ENCODE assay signal across 1 cellular context in genomic region chr1:179104851-179105250, GRCh38.
TF ChIP-seq lines count a peak whose summit lies in the region.

No MANE protein-coding gene starts in this region.

TF ChIP-seq in HepG2, 621 proteins besides CTCF, POLR2A, EP300 and RAD21 (continued from another document and continues in another):
- TF ChIP-seq PRMT3 (CRISPR knock-in tag; IDR thresholded peaks at IDR 0.05; ENCODE audit: borderline replicate concordance, low read depth) (no peak), HIVEP1 (CRISPR knock-in tag; IDR thresholded peaks at IDR 0.05) (no peak), ZNF7 (CRISPR knock-in tag; IDR thresholded peaks at IDR 0.05) (no peak), ZNF17 (CRISPR knock-in tag; IDR thresholded peaks at IDR 0.05) (no peak), ZNF512 (CRISPR knock-in tag; IDR thresholded peaks at IDR 0.05) (no peak), ZNF512B (CRISPR knock-in tag; IDR thresholded peaks at IDR 0.05; ENCODE audit: borderline replicate concordance) (no peak), ZFP36 (IDR thresholded peaks at IDR 0.05; ENCODE audit: borderline replicate concordance, low read depth, low read length, partially characterized antibody) (no peak), ZNF362 (CRISPR knock-in tag; IDR thresholded peaks at IDR 0.05; ENCODE audit: borderline replicate concordance) (peak; percentile 31; the same call in 1 of the 2 replicates), CREB1 (IDR thresholded peaks at IDR 0.05) (no peak), CREB1 (CRISPR knock-in tag; IDR thresholded peaks at IDR 0.05) (peak; percentile 64), MAX (IDR thresholded peaks at IDR 0.05) (peak; percentile 70), TBX2 (CRISPR knock-in tag; IDR thresholded peaks at IDR 0.05; ENCODE audit: borderline replicate concordance) (peak; percentile 83), MBNL3 (CRISPR knock-in tag; conservative IDR thresholded peaks at IDR 0.05) (no peak), ZFYVE20 (CRISPR knock-in tag; IDR thresholded peaks at IDR 0.05; ENCODE audit: borderline replicate concordance, low read depth) (no peak), MXD4 (CRISPR knock-in tag; IDR thresholded peaks at IDR 0.05) (peak; percentile 44; the same call in 1 of the 2 replicates), CBX5 (CRISPR knock-in tag; IDR thresholded peaks at IDR 0.05; ENCODE audit: borderline replicate concordance) (no peak), ZNF124 (CRISPR knock-in tag; IDR thresholded peaks at IDR 0.05) (0 out of 2 replicates have a peak, but pooled peaks have one; percentile 67), ZNF75D (CRISPR knock-in tag; IDR thresholded peaks at IDR 0.05; ENCODE audit: borderline replicate concordance) (no peak), ZBTB20 (CRISPR knock-in tag; IDR thresholded peaks at IDR 0.05; ENCODE audit: borderline replicate concordance, low read depth) (peak; percentile 38; the same call in 1 of the 2 replicates)
- TF ChIP-seq, protein P1, sequence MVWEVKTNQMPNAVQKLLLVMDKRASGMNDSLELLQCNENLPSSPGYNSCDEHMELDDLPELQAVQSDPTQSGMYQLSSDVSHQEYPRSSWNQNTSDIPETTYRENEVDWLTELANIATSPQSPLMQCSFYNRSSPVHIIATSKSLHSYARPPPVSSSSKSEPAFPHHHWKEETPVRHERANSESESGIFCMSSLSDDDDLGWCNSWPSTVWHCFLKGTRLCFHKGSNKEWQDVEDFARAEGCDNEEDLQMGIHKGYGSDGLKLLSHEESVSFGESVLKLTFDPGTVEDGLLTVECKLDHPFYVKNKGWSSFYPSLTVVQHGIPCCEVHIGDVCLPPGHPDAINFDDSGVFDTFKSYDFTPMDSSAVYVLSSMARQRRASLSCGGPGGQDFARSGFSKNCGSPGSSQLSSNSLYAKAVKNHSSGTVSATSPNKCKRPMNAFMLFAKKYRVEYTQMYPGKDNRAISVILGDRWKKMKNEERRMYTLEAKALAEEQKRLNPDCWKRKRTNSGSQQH (CRISPR knock-in tag; IDR thresholded peaks at IDR 0.05; ENCODE audit: low read depth) = peak; percentile 79; the same call in 1 of the 2 replicates
- TF ChIP-seq, protein P2, sequence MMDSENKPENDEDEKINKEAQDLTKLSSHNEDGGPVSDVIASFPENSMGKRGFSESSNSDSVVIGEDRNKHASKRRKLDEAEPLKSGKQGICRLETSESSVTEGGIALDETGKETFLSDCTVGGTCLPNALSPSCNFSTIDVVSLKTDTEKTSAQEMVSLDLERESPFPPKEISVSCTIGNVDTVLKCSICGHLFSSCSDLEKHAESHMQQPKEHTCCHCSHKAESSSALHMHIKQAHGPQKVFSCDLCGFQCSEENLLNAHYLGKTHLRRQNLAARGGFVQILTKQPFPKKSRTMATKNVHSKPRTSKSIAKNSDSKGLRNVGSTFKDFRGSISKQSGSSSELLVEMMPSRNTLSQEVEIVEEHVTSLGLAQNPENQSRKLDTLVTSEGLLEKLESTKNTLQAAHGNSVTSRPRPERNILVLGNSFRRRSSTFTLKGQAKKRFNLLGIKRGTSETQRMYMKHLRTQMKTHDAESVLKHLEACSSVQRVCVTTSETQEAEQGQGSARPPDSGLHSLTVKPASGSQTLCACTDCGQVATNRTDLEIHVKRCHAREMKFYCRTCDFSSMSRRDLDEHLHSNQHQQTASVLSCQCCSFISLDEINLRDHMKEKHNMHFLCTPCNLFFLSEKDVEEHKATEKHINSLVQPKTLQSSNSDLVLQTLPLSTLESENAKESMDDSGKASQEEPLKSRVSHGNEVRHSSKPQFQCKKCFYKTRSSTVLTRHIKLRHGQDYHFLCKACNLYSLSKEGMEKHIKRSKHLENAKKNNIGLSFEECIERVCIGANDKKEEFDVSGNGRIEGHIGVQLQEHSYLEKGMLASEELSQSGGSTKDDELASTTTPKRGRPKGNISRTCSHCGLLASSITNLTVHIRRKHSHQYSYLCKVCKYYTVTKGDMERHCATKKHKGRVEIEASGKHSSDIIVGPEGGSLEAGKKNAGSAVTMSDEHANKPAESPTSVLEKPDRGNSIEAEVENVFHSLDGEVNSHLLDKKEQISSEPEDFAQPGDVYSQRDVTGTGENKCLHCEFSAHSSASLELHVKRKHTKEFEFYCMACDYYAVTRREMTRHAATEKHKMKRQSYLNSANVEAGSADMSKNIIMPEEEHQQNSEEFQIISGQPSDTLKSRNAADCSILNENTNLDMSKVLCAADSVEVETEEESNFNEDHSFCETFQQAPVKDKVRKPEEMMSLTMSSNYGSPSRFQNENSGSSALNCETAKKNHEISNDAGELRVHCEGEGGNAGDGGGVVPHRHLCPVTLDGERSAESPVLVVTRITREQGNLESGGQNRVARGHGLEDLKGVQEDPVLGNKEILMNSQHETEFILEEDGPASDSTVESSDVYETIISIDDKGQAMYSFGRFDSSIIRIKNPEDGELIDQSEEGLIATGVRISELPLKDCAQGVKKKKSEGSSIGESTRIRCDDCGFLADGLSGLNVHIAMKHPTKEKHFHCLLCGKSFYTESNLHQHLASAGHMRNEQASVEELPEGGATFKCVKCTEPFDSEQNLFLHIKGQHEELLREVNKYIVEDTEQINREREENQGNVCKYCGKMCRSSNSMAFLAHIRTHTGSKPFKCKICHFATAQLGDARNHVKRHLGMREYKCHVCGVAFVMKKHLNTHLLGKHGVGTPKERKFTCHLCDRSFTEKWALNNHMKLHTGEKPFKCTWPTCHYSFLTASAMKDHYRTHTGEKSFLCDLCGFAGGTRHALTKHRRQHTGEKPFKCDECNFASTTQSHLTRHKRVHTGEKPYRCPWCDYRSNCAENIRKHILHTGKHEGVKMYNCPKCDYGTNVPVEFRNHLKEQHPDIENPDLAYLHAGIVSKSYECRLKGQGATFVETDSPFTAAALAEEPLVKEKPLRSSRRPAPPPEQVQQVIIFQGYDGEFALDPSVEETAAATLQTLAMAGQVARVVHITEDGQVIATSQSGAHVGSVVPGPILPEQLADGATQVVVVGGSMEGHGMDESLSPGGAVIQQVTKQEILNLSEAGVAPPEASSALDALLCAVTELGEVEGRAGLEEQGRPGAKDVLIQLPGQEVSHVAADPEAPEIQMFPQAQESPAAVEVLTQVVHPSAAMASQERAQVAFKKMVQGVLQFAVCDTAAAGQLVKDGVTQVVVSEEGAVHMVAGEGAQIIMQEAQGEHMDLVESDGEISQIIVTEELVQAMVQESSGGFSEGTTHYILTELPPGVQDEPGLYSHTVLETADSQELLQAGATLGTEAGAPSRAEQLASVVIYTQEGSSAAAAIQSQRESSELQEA (CRISPR knock-in tag; IDR thresholded peaks at IDR 0.05; ENCODE audit: not compliant biosample characterization) = no peak
- TF ChIP-seq, protein P3, sequence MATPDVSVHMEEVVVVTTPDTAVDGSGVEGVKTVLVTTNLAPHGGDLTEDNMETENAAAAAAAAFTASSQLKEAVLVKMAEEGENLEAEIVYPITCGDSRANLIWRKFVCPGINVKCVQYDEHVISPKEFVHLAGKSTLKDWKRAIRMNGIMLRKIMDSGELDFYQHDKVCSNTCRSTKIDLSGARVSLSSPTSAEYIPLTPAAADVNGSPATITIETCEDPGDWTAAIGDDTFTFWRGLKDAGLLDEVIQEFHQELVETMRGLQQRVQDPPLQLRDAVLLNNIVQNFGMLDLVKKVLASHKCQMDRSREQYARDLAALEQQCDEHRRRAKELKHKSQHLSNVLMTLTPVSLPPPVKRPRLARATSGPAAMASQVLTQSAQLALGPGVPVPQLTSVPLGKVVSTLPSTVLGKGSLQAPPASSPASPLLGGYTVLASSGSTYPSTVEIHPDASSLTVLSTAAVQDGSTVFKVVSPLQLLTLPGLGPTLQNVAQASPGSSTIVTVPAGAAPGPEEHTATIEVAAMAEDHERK (CRISPR knock-in tag; IDR thresholded peaks at IDR 0.05; ENCODE audit: low read depth) = no peak
- TF ChIP-seq, protein P4, sequence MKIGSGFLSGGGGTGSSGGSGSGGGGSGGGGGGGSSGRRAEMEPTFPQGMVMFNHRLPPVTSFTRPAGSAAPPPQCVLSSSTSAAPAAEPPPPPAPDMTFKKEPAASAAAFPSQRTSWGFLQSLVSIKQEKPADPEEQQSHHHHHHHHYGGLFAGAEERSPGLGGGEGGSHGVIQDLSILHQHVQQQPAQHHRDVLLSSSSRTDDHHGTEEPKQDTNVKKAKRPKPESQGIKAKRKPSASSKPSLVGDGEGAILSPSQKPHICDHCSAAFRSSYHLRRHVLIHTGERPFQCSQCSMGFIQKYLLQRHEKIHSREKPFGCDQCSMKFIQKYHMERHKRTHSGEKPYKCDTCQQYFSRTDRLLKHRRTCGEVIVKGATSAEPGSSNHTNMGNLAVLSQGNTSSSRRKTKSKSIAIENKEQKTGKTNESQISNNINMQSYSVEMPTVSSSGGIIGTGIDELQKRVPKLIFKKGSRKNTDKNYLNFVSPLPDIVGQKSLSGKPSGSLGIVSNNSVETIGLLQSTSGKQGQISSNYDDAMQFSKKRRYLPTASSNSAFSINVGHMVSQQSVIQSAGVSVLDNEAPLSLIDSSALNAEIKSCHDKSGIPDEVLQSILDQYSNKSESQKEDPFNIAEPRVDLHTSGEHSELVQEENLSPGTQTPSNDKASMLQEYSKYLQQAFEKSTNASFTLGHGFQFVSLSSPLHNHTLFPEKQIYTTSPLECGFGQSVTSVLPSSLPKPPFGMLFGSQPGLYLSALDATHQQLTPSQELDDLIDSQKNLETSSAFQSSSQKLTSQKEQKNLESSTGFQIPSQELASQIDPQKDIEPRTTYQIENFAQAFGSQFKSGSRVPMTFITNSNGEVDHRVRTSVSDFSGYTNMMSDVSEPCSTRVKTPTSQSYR (CRISPR knock-in tag; IDR thresholded peaks at IDR 0.05; ENCODE audit: borderline replicate concordance) = peak; percentile 55; the same call in 1 of the 2 replicates
- TF ChIP-seq, protein P5, sequence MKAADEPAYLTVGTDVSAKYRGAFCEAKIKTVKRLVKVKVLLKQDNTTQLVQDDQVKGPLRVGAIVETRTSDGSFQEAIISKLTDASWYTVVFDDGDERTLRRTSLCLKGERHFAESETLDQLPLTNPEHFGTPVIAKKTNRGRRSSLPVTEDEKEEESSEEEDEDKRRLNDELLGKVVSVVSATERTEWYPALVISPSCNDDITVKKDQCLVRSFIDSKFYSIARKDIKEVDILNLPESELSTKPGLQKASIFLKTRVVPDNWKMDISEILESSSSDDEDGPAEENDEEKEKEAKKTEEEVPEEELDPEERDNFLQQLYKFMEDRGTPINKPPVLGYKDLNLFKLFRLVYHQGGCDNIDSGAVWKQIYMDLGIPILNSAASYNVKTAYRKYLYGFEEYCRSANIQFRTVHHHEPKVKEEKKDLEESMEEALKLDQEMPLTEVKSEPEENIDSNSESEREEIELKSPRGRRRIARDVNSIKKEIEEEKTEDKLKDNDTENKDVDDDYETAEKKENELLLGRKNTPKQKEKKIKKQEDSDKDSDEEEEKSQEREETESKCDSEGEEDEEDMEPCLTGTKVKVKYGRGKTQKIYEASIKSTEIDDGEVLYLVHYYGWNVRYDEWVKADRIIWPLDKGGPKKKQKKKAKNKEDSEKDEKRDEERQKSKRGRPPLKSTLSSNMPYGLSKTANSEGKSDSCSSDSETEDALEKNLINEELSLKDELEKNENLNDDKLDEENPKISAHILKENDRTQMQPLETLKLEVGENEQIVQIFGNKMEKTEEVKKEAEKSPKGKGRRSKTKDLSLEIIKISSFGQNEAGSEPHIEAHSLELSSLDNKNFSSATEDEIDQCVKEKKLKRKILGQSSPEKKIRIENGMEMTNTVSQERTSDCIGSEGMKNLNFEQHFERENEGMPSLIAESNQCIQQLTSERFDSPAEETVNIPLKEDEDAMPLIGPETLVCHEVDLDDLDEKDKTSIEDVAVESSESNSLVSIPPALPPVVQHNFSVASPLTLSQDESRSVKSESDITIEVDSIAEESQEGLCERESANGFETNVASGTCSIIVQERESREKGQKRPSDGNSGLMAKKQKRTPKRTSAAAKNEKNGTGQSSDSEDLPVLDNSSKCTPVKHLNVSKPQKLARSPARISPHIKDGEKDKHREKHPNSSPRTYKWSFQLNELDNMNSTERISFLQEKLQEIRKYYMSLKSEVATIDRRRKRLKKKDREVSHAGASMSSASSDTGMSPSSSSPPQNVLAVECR (CRISPR knock-in tag; IDR thresholded peaks at IDR 0.05; ENCODE audit: borderline replicate concordance) = peak; percentile 67; the same call in 1 of the 2 replicates
- TF ChIP-seq, protein P6, sequence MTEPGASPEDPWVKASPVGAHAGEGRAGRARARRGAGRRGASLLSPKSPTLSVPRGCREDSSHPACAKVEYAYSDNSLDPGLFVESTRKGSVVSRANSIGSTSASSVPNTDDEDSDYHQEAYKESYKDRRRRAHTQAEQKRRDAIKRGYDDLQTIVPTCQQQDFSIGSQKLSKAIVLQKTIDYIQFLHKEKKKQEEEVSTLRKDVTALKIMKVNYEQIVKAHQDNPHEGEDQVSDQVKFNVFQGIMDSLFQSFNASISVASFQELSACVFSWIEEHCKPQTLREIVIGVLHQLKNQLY (CRISPR knock-in tag; IDR thresholded peaks at IDR 0.05) = peak; percentile 100
